ENCODE assay signal across 2 cellular contexts in the genomic region with DNA sequence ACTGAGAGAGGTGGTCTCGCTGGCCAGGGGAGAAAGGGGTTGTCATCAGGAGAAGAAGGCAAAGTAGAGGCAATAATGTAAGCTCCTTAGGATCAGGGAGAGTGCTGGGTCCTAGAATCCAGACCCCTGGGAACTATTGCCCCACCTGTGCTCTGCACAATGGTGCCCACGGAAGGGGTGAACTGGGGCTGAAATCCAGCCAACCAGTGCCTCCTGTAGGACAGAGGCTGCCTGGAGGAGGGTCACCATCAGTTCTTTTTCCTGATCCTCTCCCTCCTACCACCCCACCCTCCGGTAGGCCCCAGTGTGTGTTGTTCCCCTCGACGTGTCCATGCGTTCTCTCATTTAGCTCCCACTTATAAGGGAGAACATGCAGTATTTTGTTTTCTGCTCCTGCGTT.
TF ChIP-seq lines count a peak whose summit lies in the region.

No MANE protein-coding gene starts in this region.

TF ChIP-seq in Ishikawa, 13 proteins besides CTCF, POLR2A, EP300 and RAD21:
- TF ChIP-seq, protein P1, sequence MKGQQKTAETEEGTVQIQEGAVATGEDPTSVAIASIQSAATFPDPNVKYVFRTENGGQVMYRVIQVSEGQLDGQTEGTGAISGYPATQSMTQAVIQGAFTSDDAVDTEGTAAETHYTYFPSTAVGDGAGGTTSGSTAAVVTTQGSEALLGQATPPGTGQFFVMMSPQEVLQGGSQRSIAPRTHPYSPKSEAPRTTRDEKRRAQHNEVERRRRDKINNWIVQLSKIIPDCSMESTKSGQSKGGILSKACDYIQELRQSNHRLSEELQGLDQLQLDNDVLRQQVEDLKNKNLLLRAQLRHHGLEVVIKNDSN (IDR thresholded peaks at IDR 0.05) = no peak
- no peak for TF ChIP-seq TCF12 (IDR thresholded peaks at IDR 0.05; ENCODE audit: low read depth)
- TF ChIP-seq YY1 (IDR thresholded peaks at IDR 0.05; ENCODE audit: low read depth) = no peak
- TF ChIP-seq CEBPB (IDR thresholded peaks at IDR 0.05) = no peak
- TF ChIP-seq, protein P2, sequence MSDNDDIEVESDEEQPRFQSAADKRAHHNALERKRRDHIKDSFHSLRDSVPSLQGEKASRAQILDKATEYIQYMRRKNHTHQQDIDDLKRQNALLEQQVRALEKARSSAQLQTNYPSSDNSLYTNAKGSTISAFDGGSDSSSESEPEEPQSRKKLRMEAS (IDR thresholded peaks at IDR 0.05) = no peak
- no peak for TF ChIP-seq ZBTB7A (IDR thresholded peaks at IDR 0.05; ENCODE audit: low read depth)
- TF ChIP-seq EGR1 (IDR thresholded peaks at IDR 0.05) = no peak
- no peak for TF ChIP-seq TAF1 (IDR thresholded peaks at IDR 0.05; ENCODE audit: low read depth)
- TF ChIP-seq TEAD4 (IDR thresholded peaks at IDR 0.05) = no peak
- TF ChIP-seq, protein P3, sequence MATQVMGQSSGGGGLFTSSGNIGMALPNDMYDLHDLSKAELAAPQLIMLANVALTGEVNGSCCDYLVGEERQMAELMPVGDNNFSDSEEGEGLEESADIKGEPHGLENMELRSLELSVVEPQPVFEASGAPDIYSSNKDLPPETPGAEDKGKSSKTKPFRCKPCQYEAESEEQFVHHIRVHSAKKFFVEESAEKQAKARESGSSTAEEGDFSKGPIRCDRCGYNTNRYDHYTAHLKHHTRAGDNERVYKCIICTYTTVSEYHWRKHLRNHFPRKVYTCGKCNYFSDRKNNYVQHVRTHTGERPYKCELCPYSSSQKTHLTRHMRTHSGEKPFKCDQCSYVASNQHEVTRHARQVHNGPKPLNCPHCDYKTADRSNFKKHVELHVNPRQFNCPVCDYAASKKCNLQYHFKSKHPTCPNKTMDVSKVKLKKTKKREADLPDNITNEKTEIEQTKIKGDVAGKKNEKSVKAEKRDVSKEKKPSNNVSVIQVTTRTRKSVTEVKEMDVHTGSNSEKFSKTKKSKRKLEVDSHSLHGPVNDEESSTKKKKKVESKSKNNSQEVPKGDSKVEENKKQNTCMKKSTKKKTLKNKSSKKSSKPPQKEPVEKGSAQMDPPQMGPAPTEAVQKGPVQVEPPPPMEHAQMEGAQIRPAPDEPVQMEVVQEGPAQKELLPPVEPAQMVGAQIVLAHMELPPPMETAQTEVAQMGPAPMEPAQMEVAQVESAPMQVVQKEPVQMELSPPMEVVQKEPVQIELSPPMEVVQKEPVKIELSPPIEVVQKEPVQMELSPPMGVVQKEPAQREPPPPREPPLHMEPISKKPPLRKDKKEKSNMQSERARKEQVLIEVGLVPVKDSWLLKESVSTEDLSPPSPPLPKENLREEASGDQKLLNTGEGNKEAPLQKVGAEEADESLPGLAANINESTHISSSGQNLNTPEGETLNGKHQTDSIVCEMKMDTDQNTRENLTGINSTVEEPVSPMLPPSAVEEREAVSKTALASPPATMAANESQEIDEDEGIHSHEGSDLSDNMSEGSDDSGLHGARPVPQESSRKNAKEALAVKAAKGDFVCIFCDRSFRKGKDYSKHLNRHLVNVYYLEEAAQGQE (IDR thresholded peaks at IDR 0.05; ENCODE audit: low read depth) = no peak
- TF ChIP-seq NFIC (IDR thresholded peaks at IDR 0.05) = no peak
- no peak for TF ChIP-seq FOXM1 (IDR thresholded peaks at IDR 0.05; ENCODE audit: borderline replicate concordance, low read depth)
- no peak for TF ChIP-seq CREB1 (IDR thresholded peaks at IDR 0.05; ENCODE audit: low read depth)

TF ChIP-seq in H1, 55 proteins besides CTCF, POLR2A, EP300 and RAD21 (continued from another document):
- TF ChIP-seq SAP30 (IDR thresholded peaks at IDR 0.05; ENCODE audit: insufficient read depth, insufficient replicate concordance, low read length) = no peak
- no peak for TF ChIP-seq BCL11A (IDR thresholded peaks at IDR 0.05; ENCODE audit: low read depth in 2 of 2, low read length in 2 of 2)
- no peak for TF ChIP-seq SP1 (IDR thresholded peaks at IDR 0.05; ENCODE audit: low read depth, low read length)
- TF ChIP-seq CBX8 (IDR thresholded peaks at IDR 0.05; ENCODE audit: borderline replicate concordance, low read depth, low read length) = no peak
- no peak for TF ChIP-seq KDM4A (IDR thresholded peaks at IDR 0.05; ENCODE audit: low read depth, low read length, severe bottlenecking)
- no peak for TF ChIP-seq FOSL1 (IDR thresholded peaks at IDR 0.05; ENCODE audit: insufficient read depth, low read depth, low read length)
- TF ChIP-seq, protein P4, sequence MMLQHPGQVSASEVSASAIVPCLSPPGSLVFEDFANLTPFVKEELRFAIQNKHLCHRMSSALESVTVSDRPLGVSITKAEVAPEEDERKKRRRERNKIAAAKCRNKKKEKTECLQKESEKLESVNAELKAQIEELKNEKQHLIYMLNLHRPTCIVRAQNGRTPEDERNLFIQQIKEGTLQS (IDR thresholded peaks at IDR 0.05; ENCODE audit: insufficient read depth, low read depth, low read length) = no peak
- no peak for TF ChIP-seq EZH2 (IDR thresholded peaks at IDR 0.05; ENCODE audit: low read depth, low read length, severe bottlenecking)
- TF ChIP-seq, protein P5, sequence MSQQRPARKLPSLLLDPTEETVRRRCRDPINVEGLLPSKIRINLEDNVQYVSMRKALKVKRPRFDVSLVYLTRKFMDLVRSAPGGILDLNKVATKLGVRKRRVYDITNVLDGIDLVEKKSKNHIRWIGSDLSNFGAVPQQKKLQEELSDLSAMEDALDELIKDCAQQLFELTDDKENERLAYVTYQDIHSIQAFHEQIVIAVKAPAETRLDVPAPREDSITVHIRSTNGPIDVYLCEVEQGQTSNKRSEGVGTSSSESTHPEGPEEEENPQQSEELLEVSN (IDR thresholded peaks at IDR 0.05) = no peak
- TF ChIP-seq ASH2L (IDR thresholded peaks at IDR 0.05; ENCODE audit: low read length) = no peak
